Comparison of ENCODE assay signal across 9 cellular contexts in genomic region chr1:116568925-116569490, GRCh38. TPM values are rescaled to one million over a fixed set of nuclear protein-coding genes. Genes with fewer than 3 reads are reported as not detected.
DNase-seq lines count a peak whose midpoint lies in the region; ATAC-seq and TF ChIP-seq lines count a peak whose summit lies in the region.
"Had no signal": no experiment of that assay in that cellular context is flagged by ENCODE, and none has a peak within 500 bp of the region (broad histone marks: within the 10 kb centered on the region; RNA-seq: fewer than 3 reads in every experiment).

No MANE protein-coding gene starts in this region.

- peaks cover 3 to 87% (median 45%) of the 10 kb centered on the region in 12 donors for H3K4me1 ChIP-seq in heart left ventricle
- H3K4me1 ChIP-seq in right cardiac atrium (ENCODE audit: control insufficient read depth, insufficient read depth, low read length), result peaks cover 9% of the 10 kb centered on the region
- H3K4me1 ChIP-seq in OCI-LY3 (ENCODE audit: low read length), result peaks cover 85% of the 10 kb centered on the region
- peaks cover 11 to 30% of the 10 kb centered on the region in 2 donors for H3K4me1 ChIP-seq in thoracic aorta (ENCODE audit: control insufficient read depth in 1 of 2, low read depth in 2 of 2)

- TF ChIP-seq POLR2A in heart left ventricle (IDR thresholded peaks at IDR 0.05) (no peak), erythroblast (IDR thresholded peaks at IDR 0.05; ENCODE audit: low read length) (no peak)

- intact Hi-C loops in heart left ventricle (cut with DNase I), result loop anchor here in 1 of 10 donors (10.0 kb wide), 1 partner anchor 346 kb away; no protein-coding TSS in a partner anchor
- intact Hi-C loops in right cardiac atrium (cut with DNase I), result no loop called here

- DNase-seq in heart left ventricle (no peak), right cardiac atrium (no peak), erythroblast (lab: John Stamatoyannopoulos, UW) (peak; percentile 20 to 45), thoracic aorta (ENCODE audit: low spot score) (no peak), ecto neural progenitor cell (ENCODE audit: low spot score) (no peak), GM19238 (ENCODE audit: insufficient read length, low spot score) (no peak), ureter (ENCODE audit: low spot score) (no peak)
- DNase-seq: GOT3 had no signal

- no peaks in the 10 kb centered on the region for H4K20me1 ChIP-seq in OCI-LY3 (ENCODE audit: insufficient read depth, low read length)

- H3K27ac ChIP-seq in heart left ventricle, result peak overlapping the region in 5 of 12 donors; percentile 98 to 100 (median 99)
- H3K27ac ChIP-seq in right cardiac atrium (ENCODE audit: low read length), result no peak overlapping the region
- peak overlapping the region; percentile 98 for H3K27ac ChIP-seq in OCI-LY3 (ENCODE audit: low read length)
- no peak overlapping the region for H3K27ac ChIP-seq in thoracic aorta

- H3K79me2 ChIP-seq in OCI-LY3 (ENCODE audit: low read length), result peaks cover 22% of the 10 kb centered on the region

- no peak overlapping the region for H2AFZ ChIP-seq in OCI-LY3 (ENCODE audit: low read depth, low read length)

- peak overlapping the region; percentile 100 for H3K9ac ChIP-seq in OCI-LY3 (ENCODE audit: low read length)

- H3K4me2 ChIP-seq in OCI-LY3 (ENCODE audit: low read length), result peak overlapping the region; percentile 98

- H3K4me3 ChIP-seq in heart left ventricle, result peak overlapping the region in 9 of 12 donors; percentile 79 to 99 (median 93)
- no peak overlapping the region for H3K4me3 ChIP-seq in right cardiac atrium (ENCODE audit: low read length)
- H3K4me3 ChIP-seq in OCI-LY3 (ENCODE audit: low read length), result peak overlapping the region; percentile 93
- H3K4me3 ChIP-seq in thoracic aorta, result peak overlapping the region; percentile 95

- TF ChIP-seq CTCF in heart left ventricle (IDR thresholded peaks at IDR 0.05) (no peak), OCI-LY3 (IDR thresholded peaks at IDR 0.05; ENCODE audit: low read depth, low read length) (no peak), thoracic aorta (IDR thresholded peaks at IDR 0.05) (no peak)

- no peaks in the 10 kb centered on the region for H3K27me3 ChIP-seq in heart left ventricle
- no peaks in the 10 kb centered on the region for H3K27me3 ChIP-seq in right cardiac atrium (ENCODE audit: control insufficient read depth, insufficient read depth)
- no peaks in the 10 kb centered on the region for H3K27me3 ChIP-seq in OCI-LY3 (ENCODE audit: low read depth, low read length)
- no peaks in the 10 kb centered on the region for H3K27me3 ChIP-seq in thoracic aorta (replicated peaks; ENCODE audit: insufficient read depth)

- WGBS in heart left ventricle, 4 donors, result 88 to 92% (median 90%) methylated on average over 2 of the region's 2 CpGs
- WGBS in right cardiac atrium, result 85% methylated on average over 2 of the region's 2 CpGs

- ATAC-seq in heart left ventricle (no peak), right cardiac atrium (no peak), thoracic aorta (ENCODE audit: insufficient number of reproducible peaks, low FRiP score, low read depth) (no peak)

- H3K9me3 ChIP-seq in heart left ventricle (peaks cover 0 to 4% (median 0%) of the 10 kb centered on the region in 12 donors), right cardiac atrium (ENCODE audit: control insufficient read depth, low read length) (no peaks in the 10 kb centered on the region), OCI-LY3 (ENCODE audit: insufficient read depth, low read length) (no peaks in the 10 kb centered on the region), thoracic aorta (no peaks in the 10 kb centered on the region)

- H3K36me3 ChIP-seq in heart left ventricle, result peaks cover 0 to 1% (median 0%) of the 10 kb centered on the region in 9 donors
- peaks cover 9% of the 10 kb centered on the region for H3K36me3 ChIP-seq in OCI-LY3 (replicated peaks; ENCODE audit: low read depth, low read length)
- H3K36me3 ChIP-seq in thoracic aorta, result no peaks in the 10 kb centered on the region

RNA-seq across cellular contexts. Expression of gene CD58, which starts 1.8 kb away (rescaled TPM):
- total RNA-seq in heart left ventricle (10 to 100 TPM; 19.6 to 37.5 (median 27.1) TPM), right cardiac atrium (10 to 100 TPM; 17.8 to 28.7 (median 21.4) TPM), thoracic aorta (10 to 100 TPM; 44.2 to 53.2 TPM), ureter (24.5 TPM)
- polyA plus RNA-seq in heart left ventricle (10 to 100 TPM; 39.1 to 45.8 TPM), right cardiac atrium (39.0 TPM)

Comparison
In these comparisons a context has a peak if more than half of its experiments do, and no peak if none do; other contexts are left out.
1. DNase-seq: peak in erythroblast (2 of 2); none in heart left ventricle (0 of 5), right cardiac atrium (0 of 3), thoracic aorta (single experiment), ecto neural progenitor cell (single experiment), GM19238 (single experiment) and ureter (single experiment).